8 cellular contexts compared by ENCODE assay signal in the genomic region with DNA sequence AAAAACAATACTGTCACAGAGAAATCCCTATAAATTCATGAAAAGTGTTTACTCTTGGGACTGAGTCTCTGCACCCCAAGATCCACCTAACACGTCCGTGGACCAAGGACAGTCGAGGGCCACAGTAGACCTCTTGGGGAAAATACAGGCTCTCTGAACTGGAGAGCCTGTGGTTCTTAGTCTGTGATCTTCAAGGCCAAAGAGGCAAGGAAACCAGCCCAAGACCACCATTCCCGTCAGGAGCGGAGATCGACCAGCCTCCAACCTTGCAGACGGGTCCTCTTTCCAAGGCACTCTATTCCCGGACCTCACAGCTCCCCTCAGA. TPM values are rescaled to one million over a fixed set of nuclear protein-coding genes. Genes with fewer than 3 reads are reported as not detected.
DNase-seq lines count a peak whose midpoint lies in the region; ATAC-seq and TF ChIP-seq lines count a peak whose summit lies in the region.

No MANE protein-coding gene starts in this region.

- peaks cover 42% of the 10 kb centered on the region for H3K27me3 Mint-ChIP-seq in IgD-negative memory B cell
- H3K27me3 Mint-ChIP-seq in natural killer cell treated with Interleukin-12 subunit alpha and Interleukin-12 subunit beta and Interleukin-15 and Interleukin-18, amount 100 ng/mL, for 72 hours = peaks cover 44 to 65% of the 10 kb centered on the region in 2 donors

- no peaks in the 10 kb centered on the region for H3K36me3 ChIP-seq in BJ (ENCODE audit: control insufficient read depth, insufficient read depth, low read length)

- POLR2A ChIA-PET in BJ (lab: Charles Lee) = no interaction called here

- peak overlapping the region in 2 of 3 donors; percentile 65 to 81 for H3K27ac Mint-ChIP-seq in IgD-negative memory B cell
- no peak overlapping the region for H3K27ac Mint-ChIP-seq in natural killer cell treated with Interleukin-12 subunit alpha and Interleukin-12 subunit beta and Interleukin-15 and Interleukin-18, amount 100 ng/mL, for 72 hours

- peaks cover 0 to 2% (median 0%) of the 10 kb centered on the region in 3 donors for H3K9me3 Mint-ChIP-seq in IgD-negative memory B cell
- peaks cover 3% of the 10 kb centered on the region for H3K9me3 Mint-ChIP-seq in natural killer cell treated with Interleukin-12 subunit alpha and Interleukin-12 subunit beta and Interleukin-15 and Interleukin-18, amount 100 ng/mL, for 72 hours

- peak overlapping the region; percentile 78 to 95 (median 88) for H3K4me3 Mint-ChIP-seq in IgD-negative memory B cell
- peak overlapping the region; percentile 32 for H3K4me3 Mint-ChIP-seq in natural killer cell treated with Interleukin-12 subunit alpha and Interleukin-12 subunit beta and Interleukin-15 and Interleukin-18, amount 100 ng/mL, for 72 hours

- CTCF ChIA-PET in BJ (lab: Yijun Ruan, JAX) = interaction anchor here (0.6 to 9.0 kb wide), 9 partner anchors 43 to 292 kb away, joined by 3 to 80 read pairs (median 3); no protein-coding TSS in a partner anchor

- ATAC-seq in natural killer cell treated with Interleukin-12 subunit alpha and Interleukin-12 subunit beta and Interleukin-15 and Interleukin-18, amount 100 ng/mL, for 72 hours = no peak
- ATAC-seq in HG03039 (IDR thresholded peaks at IDR 0.05; ENCODE audit: unreplicated experiment) (no peak), GM18498 (IDR thresholded peaks at IDR 0.05; ENCODE audit: unreplicated experiment) (no peak)

- peaks cover 16 to 24% (median 22%) of the 10 kb centered on the region in 3 donors for H3K4me1 Mint-ChIP-seq in IgD-negative memory B cell
- peaks cover 15 to 20% of the 10 kb centered on the region in 2 donors for H3K4me1 Mint-ChIP-seq in natural killer cell treated with Interleukin-12 subunit alpha and Interleukin-12 subunit beta and Interleukin-15 and Interleukin-18, amount 100 ng/mL, for 72 hours (ENCODE audit: low read depth in 2 of 2)

- no peaks in the 10 kb centered on the region for H3K27me3 ChIP-seq in BJ (ENCODE audit: control insufficient read depth, insufficient read depth, low read length)

- DNase-seq in BJ (ENCODE audit: low read depth) = no peak
- DNase-seq in coronary artery (ENCODE audit: low spot score) = no peak
- DNase-seq in natural killer cell treated with Interleukin-12 subunit alpha and Interleukin-12 subunit beta and Interleukin-15 and Interleukin-18, amount 100 ng/mL, for 72 hours (ENCODE audit: low spot score) = no peak
- no peak for DNase-seq in pons (ENCODE audit: low spot score)
- no peak for DNase-seq in inferior parietal cortex (ENCODE audit: extremely low spot score)

- TF ChIP-seq CTCF in BJ (IDR thresholded peaks at IDR 0.05; ENCODE audit: insufficient read depth, low read depth, low read length) = no peak
- TF ChIP-seq CTCF in coronary artery (IDR thresholded peaks at IDR 0.05) = no peak

- H3K4me3 ChIP-seq in BJ (ENCODE audit: low read depth, low read length) = peak overlapping the region; percentile 64
- H3K4me3 ChIP-seq in coronary artery = peak overlapping the region; percentile 81

- peak overlapping the region; percentile 84 to 91 for H3K27ac ChIP-seq in coronary artery

- H3K36me3 Mint-ChIP-seq in IgD-negative memory B cell = peaks cover 2% of the 10 kb centered on the region
- H3K36me3 Mint-ChIP-seq in natural killer cell treated with Interleukin-12 subunit alpha and Interleukin-12 subunit beta and Interleukin-15 and Interleukin-18, amount 100 ng/mL, for 72 hours = peaks cover 5% of the 10 kb centered on the region

RNA-seq across cellular contexts. Expression of gene APBB2, which starts 1.6 kb away (rescaled TPM):
- polyA plus RNA-seq in BJ (2011; rRNA removed) (50.3 and 52.9 TPM in 2 replicates), IgD-negative memory B cell (0.23 TPM)
- polyA minus RNA-seq in BJ (2011; rRNA and poly(A)+ RNA removed) = 61.1 and 67.8 TPM in 2 replicates
- total RNA-seq in natural killer cell treated with Interleukin-12 subunit alpha and Interleukin-12 subunit beta and Interleukin-15 and Interleukin-18, amount 100 ng/mL, for 72 hours = 10 to 100 TPM; 18.7 to 31.9 TPM

RNA-seq across cellular contexts. Expression of gene UCHL1, which starts 40.8 kb away (rescaled TPM):
- 1,295 and 1,743 TPM in 2 replicates for polyA plus RNA-seq in BJ (2011; rRNA removed)
- polyA minus RNA-seq in BJ (2011; rRNA and poly(A)+ RNA removed) = 240 and 358 TPM in 2 replicates
- polyA plus RNA-seq in IgD-negative memory B cell = 0.78 TPM
- 1 to 10 TPM; 1.9 to 2.7 TPM for total RNA-seq in natural killer cell treated with Interleukin-12 subunit alpha and Interleukin-12 subunit beta and Interleukin-15 and Interleukin-18, amount 100 ng/mL, for 72 hours

Comparison
In these comparisons a context has a peak if more than half of its experiments do, and no peak if none do; other contexts are left out.
1. H3K27ac Mint-ChIP-seq: peak in IgD-negative memory B cell (2 of 3); none in natural killer cell treated with Interleukin-12 subunit alpha and Interleukin-12 subunit beta and Interleukin-15 and Interleukin-18, amount 100 ng/mL, for 72 hours (0 of 2).
2. RNA of gene APBB2, which starts 1.6 kb away (polyA plus RNA-seq): 50.3 to 52.9 TPM in BJ; 0.23 TPM in IgD-negative memory B cell (single experiment); every median in the first group is over 10 times any median in the second.
3. RNA of gene UCHL1, which starts 40.8 kb away (polyA plus RNA-seq): 1,295 to 1,743 TPM in BJ; 0.78 TPM in IgD-negative memory B cell (single experiment); every median in the first group is over 100 times any median in the second.